Comparison of ENCODE assay signal across 8 cellular contexts in genomic region chr10:101354584-101355070, GRCh38. TPM values are rescaled to one million over a fixed set of nuclear protein-coding genes. Genes with fewer than 3 reads are reported as not detected.
A peak's percentile ranks its signal among the peaks of the same experiment; 100 is the strongest.
DNase-seq lines count a peak whose midpoint lies in the region; ATAC-seq, FAIRE-seq and TF ChIP-seq lines count a peak whose summit lies in the region.

No MANE protein-coding gene starts in this region.

- peaks cover 14% of the 10 kb centered on the region for H3K79me2 ChIP-seq in K562 (ENCODE audit: control insufficient read depth, insufficient read depth, low read length)

- H3K27ac Mint-ChIP-seq in Caco-2 (ENCODE audit: unreplicated experiment), result peak overlapping the region; percentile 82

- no peaks in the 10 kb centered on the region for H3K9me1 ChIP-seq in K562 (ENCODE audit: control insufficient read depth, insufficient read depth, low read length)

- POLR2A ChIA-PET in Caco-2 (lab: Charles Lee), result no interaction called here
- POLR2A ChIA-PET in K562 (lab: Yijun Ruan, JAX), result interaction anchor here (0.6 to 1.5 kb wide), 3 partner anchors 8 to 702 kb away, joined by 3 read pairs; no protein-coding TSS in a partner anchor

- intact Hi-C loops in Caco-2 (cut with micrococcal nuclease; ENCODE audit: unreplicated experiment) (loop anchor here (2.0 kb wide), 1 partner anchor 54 kb away; no protein-coding TSS in a partner anchor), K562 (cut with micrococcal nuclease) (no loop called here), left colon (cut with DNase I, micrococcal nuclease) (no loop called here), testis (cut with DNase I; ENCODE audit: low total_unique reads) (no loop called here)

- no peaks in the 10 kb centered on the region for H3K36me3 Mint-ChIP-seq in Caco-2 (ENCODE audit: insufficient read depth, unreplicated experiment)

- no peak for TF ChIP-seq POLR2A in K562 (conservative IDR thresholded peaks at IDR 0.05)
- no peak for TF ChIP-seq POLR2A in testis (IDR thresholded peaks at IDR 0.05)

- TF ChIP-seq CTCF in Caco-2 (IDR thresholded peaks at IDR 0.05; ENCODE audit: insufficient read depth in 1 of 2, low read depth in 1 of 2, low read length in 1 of 2, severe bottlenecking in 1 of 2, unreplicated experiment in 1 of 2), result peak in 1 of 2 experiments; percentile 2
- no peak for TF ChIP-seq CTCF in K562 (IDR thresholded peaks at IDR 0.05 in 2 of 3, conservative IDR thresholded peaks at IDR 0.05 in 1 of 3; ENCODE audit: insufficient read depth in 2 of 3, low read depth in 1 of 3, low read length in 3 of 3)
- no peak for TF ChIP-seq CTCF in testis (IDR thresholded peaks at IDR 0.05)

- peaks cover 8% of the 10 kb centered on the region for H3K4me1 Mint-ChIP-seq in Caco-2 (ENCODE audit: low read depth, unreplicated experiment)

- peaks cover 9% of the 10 kb centered on the region for H3K27me3 Mint-ChIP-seq in Caco-2 (ENCODE audit: insufficient read depth, unreplicated experiment)

- H3K4me3 ChIP-seq in Caco-2 (ENCODE audit: low read depth, low read length) (peak overlapping the region; percentile 58), K562 (peak overlapping the region; percentile 94), testis (peak overlapping the region; percentile 98)

- no peak for TF ChIP-seq RAD21 in K562 (CRISPR knock-in tag; conservative IDR thresholded peaks at IDR 0.05 in 1 of 2, IDR thresholded peaks at IDR 0.05 in 1 of 2)

- no peaks in the 10 kb centered on the region for H3K27me3 ChIP-seq in Caco-2 (replicated peaks; ENCODE audit: control insufficient read depth, insufficient read depth, low read length)
- no peaks in the 10 kb centered on the region for H3K27me3 ChIP-seq in K562 (ENCODE audit: control insufficient read depth in 2 of 2, insufficient read depth in 2 of 2, low read length in 2 of 2)
- no peaks in the 10 kb centered on the region for H3K27me3 ChIP-seq in testis

- peak overlapping the region; percentile 97 for H3K4me2 ChIP-seq in K562 (ENCODE audit: insufficient read depth, low read length)

- CTCF ChIA-PET in Caco-2 (lab: Charles Lee), result interaction anchor here (0.6 to 1.7 kb wide), 6 partner anchors 22 to 314 kb away, joined by 3 to 13 read pairs (median 4); no protein-coding TSS in a partner anchor
- CTCF ChIA-PET in K562 (lab: Yijun Ruan, JAX; ENCODE audit: low intra/inter-chr PET ratio), result interaction anchor here (0.7 kb wide), 1 partner anchor 143 kb away, joined by 3 read pairs; no protein-coding TSS in a partner anchor

- peak; percentile 72 for FAIRE-seq in K562 (lab: Jason Lieb, UNC)

- H3K4me3 Mint-ChIP-seq in Caco-2 (ENCODE audit: unreplicated experiment), result peak overlapping the region; percentile 91

- no peak for DNase-seq in Caco-2
- DNase-seq in K562 (ENCODE audit: extremely low read depth in 1 of 4, low spot score in 3 of 4), result peak in 2 of 4 experiments; percentile 9 to 24
- DNase-seq in left colon, result no peak
- DNase-seq in testis, result no peak
- DNase-seq in OCI-M1 (lab: John Stamatoyannopoulos, UW), result no peak
- no peak for DNase-seq in activated CD8-positive, alpha-beta memory T cell treated with anti-CD3 and anti-CD28 coated beads for 24 hours

- no TSS peak for BruUV-seq in Caco-2 (replicated peaks; lab: Mats Ljungman, UMichigan)
- BruUV-seq in K562 (replicated peaks; lab: Mats Ljungman, UMichigan), result no TSS peak

- H3K36me3 ChIP-seq in Caco-2 (ENCODE audit: control insufficient read depth, insufficient read depth, low read length) (no peaks in the 10 kb centered on the region; the same call in 1 of the 2 replicates), K562 (ENCODE audit: control insufficient read depth, insufficient read depth, low read length) (no peaks in the 10 kb centered on the region), testis (ENCODE audit: low read depth, missing control alignments) (no peaks in the 10 kb centered on the region)

- peak overlapping the region; percentile 92 for H2AFZ ChIP-seq in K562 (ENCODE audit: low read depth, low read length)

- H3K9ac ChIP-seq in K562 (ENCODE audit: insufficient read depth in 1 of 2, low read depth in 2 of 2, low read length in 2 of 2), result peak overlapping the region; percentile 69 to 92

- TF ChIP-seq EP300 in K562 (IDR thresholded peaks at IDR 0.05; ENCODE audit: low read length), result no peak

- H3K4me1 ChIP-seq in Caco-2, result peaks cover 8% of the 10 kb centered on the region; the same call in 1 of the 2 replicates
- H3K4me1 ChIP-seq in K562 (replicated peaks in 1 of 2; ENCODE audit: control insufficient read depth in 2 of 2, insufficient read depth in 2 of 2, low read length in 2 of 2), result peaks cover 0 to 6% of the 10 kb centered on the region in 2 experiments; a peak in 3 of 5 replicates
- H3K4me1 ChIP-seq in testis, result peaks cover 26% of the 10 kb centered on the region

- H3K27ac ChIP-seq in K562 (ENCODE audit: extremely low read depth, low read depth, low read length) (peak overlapping the region; percentile 64; the same call in 2 of the 3 replicates), testis (peak overlapping the region; percentile 93 to 96)

- no peaks in the 10 kb centered on the region; the same call in 1 of the 2 replicates for H4K20me1 ChIP-seq in K562 (replicated peaks; ENCODE audit: control insufficient read depth, insufficient read depth, low read length)

- H3K9me3 Mint-ChIP-seq in Caco-2 (ENCODE audit: unreplicated experiment), result no peaks in the 10 kb centered on the region

- in situ Hi-C loops in K562 (cut with MboI), result no loop called here

- H3K9me3 ChIP-seq in Caco-2 (no peaks in the 10 kb centered on the region), K562 (replicated peaks; ENCODE audit: control insufficient read depth, insufficient read depth, low read depth, low read length) (no peaks in the 10 kb centered on the region), testis (no peaks in the 10 kb centered on the region)

- ATAC-seq in HG03460 (IDR thresholded peaks at IDR 0.05; ENCODE audit: unreplicated experiment) (peak; percentile 14), K562 (peak; percentile 73), left colon (peak; percentile 52), GM19351 (IDR thresholded peaks at IDR 0.05; ENCODE audit: unreplicated experiment) (no peak)

- 0% methylated on average over 8 of the region's 9 CpGs for WGBS in K562 (ENCODE audit: insufficient coverage, low coverage, missing lambda C conversion rate)
- 0 to 1% methylated on average over 9 of the region's 9 CpGs for WGBS in testis, 2 donors

TF ChIP-seq in K562, 482 proteins besides CTCF, POLR2A, EP300 and RAD21 (continues in another document):
- TF ChIP-seq NBN (IDR thresholded peaks at IDR 0.05; ENCODE audit: low read depth) (no peak), NKRF (IDR thresholded peaks at IDR 0.05; ENCODE audit: borderline replicate concordance) (peak; percentile 48; the same call in 1 of the 2 replicates), EHMT2 (IDR thresholded peaks at IDR 0.05) (0 out of 2 replicates have a peak, but pooled peaks have one; percentile 9), TRIM28 (IDR thresholded peaks at IDR 0.05) (no peak), ELF4 (CRISPR knock-in tag; IDR thresholded peaks at IDR 0.05) (0 out of 2 replicates have a peak, but pooled peaks have one; percentile 6)

RNA-seq across cellular contexts. Expression of gene BTRC, which starts 0.7 kb away (rescaled TPM):
- total RNA-seq in Caco-2 (2022) (19.6 and 20.0 TPM in 2 replicates), K562 (2014; rRNA removed) (3.2 and 6.4 TPM in 2 replicates), K562 (2014; rRNA removed; fragmentation: Illumina TruSeq; extraction: Trizol) (7.5 and 8.6 TPM in 2 replicates), K562 (2015; rRNA removed; fragmentation: Illumina TruSeq; extraction: Trizol) (7.0 and 7.2 TPM in 2 replicates), K562 (2021) (9.1 and 11.9 TPM in 2 replicates), left colon (10 to 100 TPM; 13.0 to 15.5 TPM), testis (10 to 100 TPM; 40.0 to 43.8 TPM)
- 12.6 and 22.8 TPM in 2 replicates for total RNA-seq in K562 (2011; cell fraction: chromatin; rRNA removed; ENCODE audit: low replicate concordance)
- 6.7 and 7.5 TPM in 2 replicates for total RNA-seq in K562 (2011; cell fraction: nucleolus; rRNA removed)
- 12.5 and 16.0 TPM in 2 replicates for total RNA-seq in K562 (2011; cell fraction: nucleoplasm; rRNA removed)
- polyA plus RNA-seq in K562 (2011; rRNA removed) (9.9 and 15.4 TPM in 2 replicates), K562 (2014; fragmentation: Illumina TruSeq; extraction: Trizol) (6.4 and 7.9 TPM in 2 replicates), K562 (2014; fragmentation: Nextera tagmentation; extraction: Ambion mirVana) (1 to 10 TPM; 1.6 to 3.3 TPM), K562 (2014; rRNA removed) (3.9 and 4.9 TPM in 2 replicates), testis (ENCODE audit: insufficient read depth, low read depth, low replicate concordance) (41.0 TPM)
- polyA plus RNA-seq in K562 (2011; cell fraction: cytosol; rRNA removed), result 5.3 and 7.3 TPM in 2 replicates
- 6.6 and 8.2 TPM in 2 replicates for polyA plus RNA-seq in K562 (2011; cell fraction: nucleus; rRNA removed)
- polyA plus RNA-seq in K562 (2012), result 6.4 and 6.8 TPM in 2 replicates
- 21.1 and 23.0 TPM in 2 replicates for polyA minus RNA-seq in K562 (2011; rRNA and poly(A)+ RNA removed)
- polyA minus RNA-seq in K562 (2011; cell fraction: cytosol; rRNA and poly(A)+ RNA removed), result 5.4 and 7.6 TPM in 2 replicates
- polyA minus RNA-seq in K562 (2011; cell fraction: nucleus; rRNA and poly(A)+ RNA removed), result 3.9 and 4.4 TPM in 2 replicates
